ENCODE assay signal across 1 cellular context in genomic region chr16:2867987-2868789, GRCh38.
TF ChIP-seq lines count a peak whose summit lies in the region.

No MANE protein-coding gene starts in this region.

TF ChIP-seq in WTC11, 78 proteins besides CTCF, POLR2A, EP300 and RAD21 (continued from another document):
- no peak for TF ChIP-seq ZSCAN18 (CRISPR knock-in tag; IDR thresholded peaks at IDR 0.05)
- peak; percentile 55; the same call in 1 of the 2 replicates for TF ChIP-seq SP1 (CRISPR knock-in tag; conservative IDR thresholded peaks at IDR 0.05)
- TF ChIP-seq CREM (CRISPR knock-in tag; IDR thresholded peaks at IDR 0.05): 0 out of 2 replicates have a peak, but pooled peaks have one; percentile 62
- no peak for TF ChIP-seq FOXK1 (CRISPR knock-in tag; IDR thresholded peaks at IDR 0.05)
- TF ChIP-seq E2F5 (CRISPR knock-in tag; IDR thresholded peaks at IDR 0.05): no peak
- TF ChIP-seq JUN (CRISPR knock-in tag; IDR thresholded peaks at IDR 0.05): no peak
- peak; percentile 44; the same call in 1 of the 2 replicates for TF ChIP-seq USF1 (CRISPR knock-in tag; IDR thresholded peaks at IDR 0.05)
- TF ChIP-seq ATF2 (CRISPR knock-in tag; IDR thresholded peaks at IDR 0.05; ENCODE audit: borderline replicate concordance, low read depth): no peak
- no peak for TF ChIP-seq ZBTB21 (CRISPR knock-in tag; IDR thresholded peaks at IDR 0.05; ENCODE audit: borderline replicate concordance)
- 0 out of 2 replicates have a peak, but pooled peaks have one; percentile 40 for TF ChIP-seq SMAD3 (CRISPR knock-in tag; IDR thresholded peaks at IDR 0.05; ENCODE audit: borderline replicate concordance)
- TF ChIP-seq CDX4 (CRISPR knock-in tag; IDR thresholded peaks at IDR 0.05; ENCODE audit: borderline replicate concordance): no peak
- TF ChIP-seq RELA (CRISPR knock-in tag; IDR thresholded peaks at IDR 0.05; ENCODE audit: borderline replicate concordance): no peak
- no peak for TF ChIP-seq ATF3 (CRISPR knock-in tag; conservative IDR thresholded peaks at IDR 0.05)
- 0 out of 2 replicates have a peak, but pooled peaks have one; percentile 50 for TF ChIP-seq PRRX2 (CRISPR knock-in tag; IDR thresholded peaks at IDR 0.05)
- TF ChIP-seq ERG (CRISPR knock-in tag; IDR thresholded peaks at IDR 0.05): peak; percentile 30; the same call in 1 of the 2 replicates
- TF ChIP-seq RORB (CRISPR knock-in tag; IDR thresholded peaks at IDR 0.05): no peak
- TF ChIP-seq SMAD4 (CRISPR knock-in tag; IDR thresholded peaks at IDR 0.05): no peak
- no peak for TF ChIP-seq ZNF423 (CRISPR knock-in tag; IDR thresholded peaks at IDR 0.05)
- TF ChIP-seq FOXP4 (CRISPR knock-in tag; IDR thresholded peaks at IDR 0.05): no peak
- TF ChIP-seq KAT7 (CRISPR knock-in tag; IDR thresholded peaks at IDR 0.05; ENCODE audit: borderline replicate concordance): no peak
- TF ChIP-seq ATF1 (CRISPR knock-in tag; IDR thresholded peaks at IDR 0.05): no peak
- no peak for TF ChIP-seq ZNF512 (CRISPR knock-in tag; IDR thresholded peaks at IDR 0.05; ENCODE audit: borderline replicate concordance)
- TF ChIP-seq ZBTB43 (CRISPR knock-in tag; IDR thresholded peaks at IDR 0.05): peak; percentile 31; the same call in 1 of the 2 replicates
- no peak for TF ChIP-seq USF2 (CRISPR knock-in tag; IDR thresholded peaks at IDR 0.05)
- TF ChIP-seq SOX15 (CRISPR knock-in tag; IDR thresholded peaks at IDR 0.05): no peak
- no peak for TF ChIP-seq ZNF425 (CRISPR knock-in tag; conservative IDR thresholded peaks at IDR 0.05)
- TF ChIP-seq MXD4 (CRISPR knock-in tag; IDR thresholded peaks at IDR 0.05; ENCODE audit: borderline replicate concordance): no peak
- no peak for TF ChIP-seq ESRRA (CRISPR knock-in tag; IDR thresholded peaks at IDR 0.05; ENCODE audit: borderline replicate concordance)
- no peak for TF ChIP-seq ZNF121 (CRISPR knock-in tag; IDR thresholded peaks at IDR 0.05)
- peak; percentile 66; the same call in 1 of the 2 replicates for TF ChIP-seq GABPB1 (CRISPR knock-in tag; IDR thresholded peaks at IDR 0.05)
- TF ChIP-seq ZNF396 (CRISPR knock-in tag; IDR thresholded peaks at IDR 0.05; ENCODE audit: borderline replicate concordance): no peak
TF ChIP-seq in WTC11: peak in this region for 12.
